ENCODE assay signal across 16 cellular contexts in the genomic region with DNA sequence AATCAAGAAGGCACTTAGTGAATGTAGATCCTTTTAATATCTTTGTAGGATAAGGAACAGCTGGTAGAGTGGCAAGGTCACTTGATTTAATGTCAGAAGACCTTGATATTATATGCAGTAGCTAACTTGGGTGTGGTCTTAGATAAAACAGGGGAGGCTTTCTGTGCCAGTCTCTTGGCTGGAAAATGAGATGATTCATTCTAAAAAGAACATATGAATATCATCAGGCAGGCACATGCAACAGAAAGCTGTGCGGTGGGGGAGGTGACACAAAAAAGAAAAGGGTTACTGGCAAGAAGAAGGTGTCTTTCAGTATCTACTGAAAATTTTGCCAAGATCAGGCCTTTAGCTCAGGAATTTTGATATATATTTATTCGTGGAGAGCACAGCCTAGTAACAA.
"Had no signal": no experiment of that assay in that cellular context is flagged by ENCODE, and none has a peak within 500 bp of the region (broad histone marks: within the 10 kb centered on the region; RNA-seq: fewer than 3 reads in every experiment).

No MANE protein-coding gene starts in this region.

- H3K27me3 ChIP-seq: ascending aorta, esophagus squamous epithelium, heart left ventricle, transverse colon had no signal

- ATAC-seq: heart left ventricle, pancreas, psoas muscle, right cardiac atrium had no signal

- H3K4me1 ChIP-seq: ascending aorta, heart left ventricle, pancreas, psoas muscle, transverse colon had no signal

- H3K27me3 Mint-ChIP-seq: memory B cell had no signal

- H3K4me1 Mint-ChIP-seq: memory B cell had no signal

- H3K36me3 Mint-ChIP-seq: memory B cell had no signal

- H3K4me3 Mint-ChIP-seq: activated T-helper 1 cell treated with anti-CD3 and anti-CD28 coated beads, Interleukin-12 subunit alpha, Interleukin-12 subunit beta, Interleukin-2, Interleukin-4 antibody, amounts not matched to agents 30 ng/mL and 10 ng/mL and 1 ng/mL, durations not matched to agents 14 hours and 24 hours and 36 hours; memory B cell; nephron had no signal

- H3K27ac ChIP-seq: ascending aorta, coronary artery, esophagus squamous epithelium, heart left ventricle, pancreas, psoas muscle, transverse colon had no signal

- H3K9me3 Mint-ChIP-seq: activated T-helper 1 cell treated with anti-CD3 and anti-CD28 coated beads, Interleukin-12 subunit alpha, Interleukin-12 subunit beta, Interleukin-2, Interleukin-4 antibody, amounts not matched to agents 30 ng/mL and 10 ng/mL and 1 ng/mL, durations not matched to agents 14 hours and 24 hours and 36 hours; nephron had no signal

- DNase-seq: activated CD4-positive, alpha-beta T cell treated with anti-CD3 and anti-CD28 coated beads, Interleukin-2, amount 50 U/mL, for 4 hours; activated gamma-delta T cell; cerebellar nuclear complex; esophagus squamous epithelium; heart left ventricle; left cardiac atrium; pancreas; psoas muscle; right cardiac atrium; T-helper 9 cell; transverse colon had no signal

- H3K27ac Mint-ChIP-seq: activated T-helper 1 cell treated with anti-CD3 and anti-CD28 coated beads, Interleukin-12 subunit alpha, Interleukin-12 subunit beta, Interleukin-2, Interleukin-4 antibody, amounts not matched to agents 30 ng/mL and 10 ng/mL and 1 ng/mL, durations not matched to agents 14 hours and 24 hours and 36 hours; memory B cell; nephron had no signal
